ENCODE assay signal across 22 cellular contexts in the genomic region with DNA sequence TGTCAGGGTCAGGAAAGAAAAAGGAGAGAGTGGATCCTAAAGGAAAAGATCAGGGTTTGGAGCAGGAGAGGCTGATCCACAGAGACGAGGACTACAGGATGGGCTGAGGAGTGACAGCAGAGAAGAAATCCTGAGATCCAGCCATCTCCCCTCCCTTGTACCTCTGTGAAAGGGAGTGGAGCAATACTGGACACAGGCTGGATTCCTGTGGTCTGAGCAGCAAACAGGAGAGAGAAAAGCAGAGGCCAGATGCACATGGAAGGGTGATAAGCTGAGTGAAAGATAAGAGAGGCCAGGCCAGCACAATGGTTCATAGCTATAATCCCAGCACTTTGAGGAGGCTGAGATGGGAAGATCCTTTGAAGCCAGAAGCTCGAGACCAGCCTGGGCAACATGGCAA.
DNase-seq lines count a peak whose midpoint lies in the region; ATAC-seq and TF ChIP-seq lines count a peak whose summit lies in the region.
"Had no signal": no experiment of that assay in that cellular context is flagged by ENCODE, and none has a peak within 500 bp of the region (broad histone marks: within the 10 kb centered on the region; RNA-seq: fewer than 3 reads in every experiment).

No MANE protein-coding gene starts in this region.

- H3K18ac ChIP-seq in mesendoderm (ENCODE audit: low read length), result no peak overlapping the region

- H3K4me3 ChIP-seq in hepatocyte, result no peak overlapping the region
- no peak overlapping the region for H3K4me3 ChIP-seq in mesendoderm (ENCODE audit: low read length)
- no peak overlapping the region for H3K4me3 ChIP-seq in transverse colon
- H3K4me3 ChIP-seq: BLaER1, GM23338, HAP-1 had no signal

- no peak for TF ChIP-seq POLR2A in transverse colon (IDR thresholded peaks at IDR 0.05)

- no peak for TF ChIP-seq CTCF in hepatocyte (IDR thresholded peaks at IDR 0.05; ENCODE audit: poor library complexity)
- TF ChIP-seq CTCF in osteocyte (IDR thresholded peaks at IDR 0.05), result no peak
- no peak for TF ChIP-seq CTCF in transverse colon (IDR thresholded peaks at IDR 0.05)

- no peaks in the 10 kb centered on the region for H3K27me3 Mint-ChIP-seq in osteocyte (ENCODE audit: unreplicated experiment)
- peaks cover 3% of the 10 kb centered on the region for H3K27me3 Mint-ChIP-seq in activated CD4-positive, alpha-beta memory T cell treated with anti-CD3 and anti-CD28 coated beads for 36 hours
- H3K27me3 Mint-ChIP-seq: B cell; CD4-positive, CD25-positive, alpha-beta regulatory T cell had no signal

- no peak overlapping the region for H3K56ac ChIP-seq in mesendoderm (ENCODE audit: low read length)

- H3K9me3 Mint-ChIP-seq in osteocyte (ENCODE audit: unreplicated experiment), result peaks cover 38% of the 10 kb centered on the region
- H3K9me3 Mint-ChIP-seq in activated CD4-positive, alpha-beta memory T cell treated with anti-CD3 and anti-CD28 coated beads for 36 hours, result peaks cover 2% of the 10 kb centered on the region
- H3K9me3 Mint-ChIP-seq: GM23338 had no signal

- no peaks in the 10 kb centered on the region for H3K79me2 ChIP-seq in hepatocyte
- H3K79me2 ChIP-seq in mesendoderm (ENCODE audit: control insufficient read depth, insufficient read depth, low read length), result no peaks in the 10 kb centered on the region

- in situ Hi-C loops in transverse colon (cut with MboI; ENCODE audit: low pct_ligation_motif_present in 1 of 4, low pct_unique_long_range_greater_than_20kb in 1 of 4, low sequenced_read_pairs in 3 of 4), result no loop called here

- no peak overlapping the region for H3K27ac Mint-ChIP-seq in osteocyte (ENCODE audit: unreplicated experiment)
- H3K27ac Mint-ChIP-seq in activated CD4-positive, alpha-beta memory T cell treated with anti-CD3 and anti-CD28 coated beads for 36 hours, result no peak overlapping the region
- H3K27ac Mint-ChIP-seq: B cell; CD4-positive, CD25-positive, alpha-beta regulatory T cell; CD8-positive, alpha-beta T cell; GM23338; HFFc6 had no signal

- H3K36me3 ChIP-seq in hepatocyte (replicated peaks; ENCODE audit: insufficient read depth, low read depth) (no peaks in the 10 kb centered on the region), mesendoderm (ENCODE audit: control insufficient read depth, insufficient read depth, low read length) (no peaks in the 10 kb centered on the region), transverse colon (no peaks in the 10 kb centered on the region)
- H3K36me3 ChIP-seq: BLaER1, HAP-1 had no signal

- peak; percentile 36 for DNase-seq in ELF-1 (ENCODE audit: low read depth, low spot score)
- peak; percentile 19 for DNase-seq in hepatocyte (ENCODE audit: low spot score)
- DNase-seq in mesendoderm, result peak; percentile 54
- DNase-seq in osteocyte (ENCODE audit: extremely low spot score, unreplicated experiment), result peak; percentile 38
- DNase-seq in activated CD4-positive, alpha-beta memory T cell treated with anti-CD3 and anti-CD28 coated beads for 36 hours, result no peak
- no peak for DNase-seq in transverse colon
- DNase-seq: Caco-2; CD4-positive, CD25-positive, alpha-beta regulatory T cell; CD8-positive, alpha-beta T cell; DMS153; DMS79; EL; GF-D8; HFFc6 had no signal

- no peak overlapping the region for H2BK5ac ChIP-seq in mesendoderm (ENCODE audit: low read length)

- H3K4ac ChIP-seq in mesendoderm (ENCODE audit: low read depth, low read length), result no peak overlapping the region

- H3K9me2 ChIP-seq in hepatocyte (replicated peaks; ENCODE audit: insufficient read depth), result no peaks in the 10 kb centered on the region

- no peaks in the 10 kb centered on the region for H3K36me3 Mint-ChIP-seq in osteocyte (ENCODE audit: unreplicated experiment)
- no peaks in the 10 kb centered on the region for H3K36me3 Mint-ChIP-seq in activated CD4-positive, alpha-beta memory T cell treated with anti-CD3 and anti-CD28 coated beads for 36 hours
- H3K36me3 Mint-ChIP-seq: CD4-positive, CD25-positive, alpha-beta regulatory T cell; CD8-positive, alpha-beta T cell had no signal

- H3K27me3 ChIP-seq in hepatocyte (no peaks in the 10 kb centered on the region), mesendoderm (ENCODE audit: insufficient read depth, low read length, poor library complexity) (no peaks in the 10 kb centered on the region), transverse colon (no peaks in the 10 kb centered on the region)
- H3K27me3 ChIP-seq: BLaER1 had no signal

- CTCF ChIA-PET in activated CD4-positive, alpha-beta memory T cell treated with anti-CD3 and anti-CD28 coated beads for 36 hours (lab: Charles Lee), result no interaction called here

- H4K8ac ChIP-seq in mesendoderm (ENCODE audit: low read depth, low read length), result no peak overlapping the region

- POLR2A ChIA-PET in activated CD4-positive, alpha-beta memory T cell treated with anti-CD3 and anti-CD28 coated beads for 36 hours (lab: Charles Lee), result no interaction called here

- no peak for ATAC-seq in HG02678 (IDR thresholded peaks at IDR 0.05; ENCODE audit: unreplicated experiment)
- ATAC-seq in SK-N-SH treated with all-trans-retinoic acid at 6 μM for 48 hours, result no peak
- ATAC-seq: CD8-positive, alpha-beta T cell; GM23338 had no signal

- no peak overlapping the region for H2BK15ac ChIP-seq in mesendoderm (replicated peaks; ENCODE audit: low read depth)

- H3K4me1 Mint-ChIP-seq in osteocyte (ENCODE audit: unreplicated experiment), result no peaks in the 10 kb centered on the region
- H3K4me1 Mint-ChIP-seq in activated CD4-positive, alpha-beta memory T cell treated with anti-CD3 and anti-CD28 coated beads for 36 hours (ENCODE audit: low read depth), result no peaks in the 10 kb centered on the region
- H3K4me1 Mint-ChIP-seq: B cell; CD4-positive, CD25-positive, alpha-beta regulatory T cell had no signal

- H3K9me3 ChIP-seq in hepatocyte (ENCODE audit: low read depth), result no peaks in the 10 kb centered on the region
- H3K9me3 ChIP-seq in transverse colon, result no peaks in the 10 kb centered on the region
- H3K9me3 ChIP-seq: Caco-2 had no signal

- WGBS in hepatocyte (ENCODE audit: low lambda C conversion rate, missing lambda C conversion rate), result 7% methylated on average over 1 of the region's 2 CpGs
- no CpG with 5 or more reads among the region's 2 CpGs for WGBS in mesendoderm (ENCODE audit: extremely low coverage, insufficient coverage, low lambda C conversion rate)
- 17 to 64% methylated on average over 1 to 2 of the region's 2 CpGs for WGBS in transverse colon (ENCODE audit: low coverage in 1 of 2), 2 donors

- H2BK120ac ChIP-seq in mesendoderm (ENCODE audit: low read depth, low read length), result no peak overlapping the region

- H3K4me2 ChIP-seq in hepatocyte, result no peak overlapping the region
- no peak overlapping the region for H3K4me2 ChIP-seq in mesendoderm (ENCODE audit: low read length)
- H3K4me2 ChIP-seq: BLaER1, GM23338 had no signal

- H3K4me1 ChIP-seq in hepatocyte (ENCODE audit: insufficient read depth) (no peaks in the 10 kb centered on the region), mesendoderm (ENCODE audit: control insufficient read depth, low read depth, low read length) (peaks cover 3% of the 10 kb centered on the region), transverse colon (peaks cover 0 to 2% (median 0%) of the 10 kb centered on the region in 4 donors)
- H3K4me1 ChIP-seq: Caco-2, HAP-1 had no signal

- no peak overlapping the region for H3K27ac ChIP-seq in hepatocyte
- no peak overlapping the region for H3K27ac ChIP-seq in mesendoderm (ENCODE audit: low read depth, low read length)
- H3K27ac ChIP-seq in transverse colon, result no peak overlapping the region
- H3K27ac ChIP-seq: 22Rv1, BLaER1, C4-2B had no signal

- H3K79me1 ChIP-seq in mesendoderm (ENCODE audit: low read length), result no peaks in the 10 kb centered on the region

- no peak overlapping the region for H3K9ac ChIP-seq in mesendoderm (ENCODE audit: low read length)
- H3K9ac ChIP-seq: BLaER1 had no signal

- TF ChIP-seq EP300 in transverse colon (IDR thresholded peaks at IDR 0.05; ENCODE audit: low read depth), result no peak

- H3K23ac ChIP-seq in mesendoderm (ENCODE audit: low read length), result no peak overlapping the region

- no peak overlapping the region for H2AFZ ChIP-seq in hepatocyte
- H2AFZ ChIP-seq: GM23338 had no signal

- H4K20me1 ChIP-seq in hepatocyte (ENCODE audit: insufficient read depth, poor library complexity, severe bottlenecking), result no peaks in the 10 kb centered on the region
- H4K20me1 ChIP-seq: BLaER1 had no signal

- no peak overlapping the region for H4K5ac ChIP-seq in mesendoderm (ENCODE audit: low read length)

- H2AK5ac ChIP-seq in mesendoderm (ENCODE audit: low read length), result no peak overlapping the region

- H3K4me3 Mint-ChIP-seq in osteocyte (ENCODE audit: unreplicated experiment), result no peak overlapping the region
- H3K4me3 Mint-ChIP-seq in activated CD4-positive, alpha-beta memory T cell treated with anti-CD3 and anti-CD28 coated beads for 36 hours, result no peak overlapping the region
- H3K4me3 Mint-ChIP-seq: B cell; CD4-positive, CD25-positive, alpha-beta regulatory T cell; CD8-positive, alpha-beta T cell; GM23338; HFFc6 had no signal

- intact Hi-C loops in activated CD4-positive, alpha-beta memory T cell treated with anti-CD3 and anti-CD28 coated beads for 36 hours (cut with micrococcal nuclease), result no loop called here
- intact Hi-C loops in transverse colon (cut with DNase I; ENCODE audit: low total_unique reads), result no loop called here

TF ChIP-seq in SK-N-SH treated with all-trans-retinoic acid at 6 μM for 48 hours, 23 proteins besides CTCF, POLR2A, EP300 and RAD21 (continues in another document):
- TF ChIP-seq ZFP3 (CRISPR knock-in tag; IDR thresholded peaks at IDR 0.05) (no peak), ISL1 (CRISPR knock-in tag; IDR thresholded peaks at IDR 0.05) (no peak), ZNF8 (CRISPR knock-in tag; IDR thresholded peaks at IDR 0.05) (no peak), GLIS3 (CRISPR knock-in tag; IDR thresholded peaks at IDR 0.05) (no peak), ZNF565 (CRISPR knock-in tag; conservative IDR thresholded peaks at IDR 0.05; ENCODE audit: low read depth) (no peak), ZNF70 (CRISPR knock-in tag; IDR thresholded peaks at IDR 0.05) (no peak), ZFP30 (CRISPR knock-in tag; IDR thresholded peaks at IDR 0.05) (no peak), ZC3H10 (CRISPR knock-in tag; IDR thresholded peaks at IDR 0.05) (no peak)
- TF ChIP-seq, protein P1, sequence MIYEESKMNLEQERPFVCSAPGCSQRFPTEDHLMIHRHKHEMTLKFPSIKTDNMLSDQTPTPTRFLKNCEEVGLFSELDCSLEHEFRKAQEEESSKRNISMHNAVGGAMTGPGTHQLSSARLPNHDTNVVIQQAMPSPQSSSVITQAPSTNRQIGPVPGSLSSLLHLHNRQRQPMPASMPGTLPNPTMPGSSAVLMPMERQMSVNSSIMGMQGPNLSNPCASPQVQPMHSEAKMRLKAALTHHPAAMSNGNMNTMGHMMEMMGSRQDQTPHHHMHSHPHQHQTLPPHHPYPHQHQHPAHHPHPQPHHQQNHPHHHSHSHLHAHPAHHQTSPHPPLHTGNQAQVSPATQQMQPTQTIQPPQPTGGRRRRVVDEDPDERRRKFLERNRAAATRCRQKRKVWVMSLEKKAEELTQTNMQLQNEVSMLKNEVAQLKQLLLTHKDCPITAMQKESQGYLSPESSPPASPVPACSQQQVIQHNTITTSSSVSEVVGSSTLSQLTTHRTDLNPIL (CRISPR knock-in tag; IDR thresholded peaks at IDR 0.05; ENCODE audit: low read depth), result no peak

Comparison
In these comparisons a context has a peak if more than half of its experiments do, and no peak if none do; other contexts are left out.
1. DNase-seq: peak in ELF-1 (single experiment), hepatocyte (single experiment), mesendoderm (single experiment) and osteocyte (single experiment); none in activated CD4-positive, alpha-beta memory T cell treated with anti-CD3 and anti-CD28 coated beads for 36 hours (single experiment) and transverse colon (single experiment).